Comparison of ENCODE assay signal across 9 cellular contexts in the genomic region with DNA sequence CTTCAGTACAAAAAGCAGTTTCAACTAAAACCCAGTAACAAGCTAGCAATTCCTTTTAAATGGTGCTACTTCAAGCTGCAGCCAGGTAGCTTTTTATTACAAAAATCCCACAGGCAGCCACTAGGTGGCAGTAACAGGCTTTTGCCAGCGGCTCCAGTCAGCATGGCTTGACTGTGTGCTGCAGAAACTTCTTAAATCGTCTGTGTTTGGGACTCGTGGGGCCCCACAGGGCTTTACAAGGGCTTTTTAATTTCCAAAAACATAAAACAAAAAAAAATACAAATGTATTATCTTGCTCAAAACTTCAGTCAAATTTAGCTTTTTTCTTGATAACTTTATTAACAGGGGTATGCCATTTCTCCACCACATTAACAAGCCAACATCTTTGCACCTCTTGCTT. TPM values are rescaled to one million over a fixed set of nuclear protein-coding genes. Genes with fewer than 3 reads are reported as not detected.
DNase-seq lines count a peak whose midpoint lies in the region; ATAC-seq and TF ChIP-seq lines count a peak whose summit lies in the region.
"Had no signal": no experiment of that assay in that cellular context is flagged by ENCODE, and none has a peak within 500 bp of the region (broad histone marks: within the 10 kb centered on the region; RNA-seq: fewer than 3 reads in every experiment).

No MANE protein-coding gene starts in this region.

- peaks cover 19% of the 10 kb centered on the region for H3K27me3 Mint-ChIP-seq in activated CD4-positive, alpha-beta memory T cell treated with anti-CD3 and anti-CD28 coated beads for 36 hours

- peaks cover 9% of the 10 kb centered on the region for H3K4me1 Mint-ChIP-seq in activated CD4-positive, alpha-beta memory T cell treated with anti-CD3 and anti-CD28 coated beads for 36 hours (ENCODE audit: low read depth)

- no peak overlapping the region for H3K4me3 Mint-ChIP-seq in activated CD4-positive, alpha-beta memory T cell treated with anti-CD3 and anti-CD28 coated beads for 36 hours
- H3K4me3 Mint-ChIP-seq: stimulated activated naive CD8-positive, alpha-beta T cell treated with anti-CD3 and anti-CD28 coated beads, Interleukin-15, Interleukin-2, amounts not matched to agents 100 ng/mL and 50 ng/mL, for 24 hours had no signal

- POLR2A ChIA-PET in activated CD4-positive, alpha-beta memory T cell treated with anti-CD3 and anti-CD28 coated beads for 36 hours (lab: Charles Lee): no interaction called here

- peak; percentile 83 for ATAC-seq in HG03108 (IDR thresholded peaks at IDR 0.05; ENCODE audit: unreplicated experiment)
- ATAC-seq in HG03442 (IDR thresholded peaks at IDR 0.05; ENCODE audit: unreplicated experiment): no peak

- intact Hi-C loops in activated CD4-positive, alpha-beta memory T cell treated with anti-CD3 and anti-CD28 coated beads for 36 hours (cut with micrococcal nuclease): loop anchor here (1.0 to 10.0 kb wide), 4 partner anchors 65 to 503 kb away; no protein-coding TSS in a partner anchor

- H3K27ac Mint-ChIP-seq in activated CD4-positive, alpha-beta memory T cell treated with anti-CD3 and anti-CD28 coated beads for 36 hours: no peak overlapping the region
- H3K27ac Mint-ChIP-seq: stimulated activated naive CD8-positive, alpha-beta T cell treated with anti-CD3 and anti-CD28 coated beads, Interleukin-15, Interleukin-2, amounts not matched to agents 100 ng/mL and 50 ng/mL, for 24 hours had no signal

- CTCF ChIA-PET in activated CD4-positive, alpha-beta memory T cell treated with anti-CD3 and anti-CD28 coated beads for 36 hours (lab: Charles Lee): interaction anchor here (0.6 to 2.5 kb wide), 65 partner anchors 8 to 625 kb away, joined by 3 to 60 read pairs (median 5); partner anchors contain the start of genes A2ML1 and AICDA

- no peaks in the 10 kb centered on the region for H3K36me3 Mint-ChIP-seq in activated CD4-positive, alpha-beta memory T cell treated with anti-CD3 and anti-CD28 coated beads for 36 hours

- peak; percentile 87 for TF ChIP-seq CTCF in GM12872 (IDR thresholded peaks at IDR 0.05; ENCODE audit: insufficient read depth, low read depth, low read length)

- no peaks in the 10 kb centered on the region for H3K9me3 Mint-ChIP-seq in activated CD4-positive, alpha-beta memory T cell treated with anti-CD3 and anti-CD28 coated beads for 36 hours
- H3K9me3 Mint-ChIP-seq: stimulated activated naive CD8-positive, alpha-beta T cell treated with anti-CD3 and anti-CD28 coated beads, Interleukin-15, Interleukin-2, amounts not matched to agents 100 ng/mL and 50 ng/mL, for 24 hours had no signal

- DNase-seq in NCI-H526 treated with DMSO at 0.1 percent for 48 hours (lab: John Stamatoyannopoulos, UW) (peak; percentile 2), midbrain (lab: John Stamatoyannopoulos, UW) (peak; percentile 88)
- peak; percentile 80 for DNase-seq in activated CD4-positive, alpha-beta memory T cell treated with anti-CD3 and anti-CD28 coated beads for 36 hours
- DNase-seq in effector CD4-positive, alpha-beta T cell: peak; percentile 68
- DNase-seq in stimulated activated CD8-positive, alpha-beta memory T cell treated with anti-CD3 and anti-CD28 coated beads, Interleukin-2, amount 100 ng/mL, for 48 hours (ENCODE audit: low read depth in 2 of 2): peak; percentile 37 to 49

RNA-seq across cellular contexts. Expression of gene CLEC4E, which starts 3.6 kb away (rescaled TPM):
- not detected for total RNA-seq in activated CD4-positive, alpha-beta memory T cell treated with anti-CD3 and anti-CD28 coated beads for 36 hours

RNA-seq across cellular contexts. Expression of gene CLEC4D, which starts 31.0 kb away (rescaled TPM):
- total RNA-seq in activated CD4-positive, alpha-beta memory T cell treated with anti-CD3 and anti-CD28 coated beads for 36 hours: not detected

Comparison
In these comparisons a context has a peak if more than half of its experiments do, and no peak if none do; other contexts are left out.
1. DNase-seq: peak in every context shown above with its lines; median percentile 88 in midbrain; 80 in activated CD4-positive, alpha-beta memory T cell treated with anti-CD3 and anti-CD28 coated beads for 36 hours; 68 in effector CD4-positive, alpha-beta T cell; 43 in stimulated activated CD8-positive, alpha-beta memory T cell treated with anti-CD3 and anti-CD28 coated beads, Interleukin-2, amount 100 ng/mL, for 48 hours; 2 in NCI-H526 treated with DMSO at 0.1 percent for 48 hours.